In the genomic region with DNA sequence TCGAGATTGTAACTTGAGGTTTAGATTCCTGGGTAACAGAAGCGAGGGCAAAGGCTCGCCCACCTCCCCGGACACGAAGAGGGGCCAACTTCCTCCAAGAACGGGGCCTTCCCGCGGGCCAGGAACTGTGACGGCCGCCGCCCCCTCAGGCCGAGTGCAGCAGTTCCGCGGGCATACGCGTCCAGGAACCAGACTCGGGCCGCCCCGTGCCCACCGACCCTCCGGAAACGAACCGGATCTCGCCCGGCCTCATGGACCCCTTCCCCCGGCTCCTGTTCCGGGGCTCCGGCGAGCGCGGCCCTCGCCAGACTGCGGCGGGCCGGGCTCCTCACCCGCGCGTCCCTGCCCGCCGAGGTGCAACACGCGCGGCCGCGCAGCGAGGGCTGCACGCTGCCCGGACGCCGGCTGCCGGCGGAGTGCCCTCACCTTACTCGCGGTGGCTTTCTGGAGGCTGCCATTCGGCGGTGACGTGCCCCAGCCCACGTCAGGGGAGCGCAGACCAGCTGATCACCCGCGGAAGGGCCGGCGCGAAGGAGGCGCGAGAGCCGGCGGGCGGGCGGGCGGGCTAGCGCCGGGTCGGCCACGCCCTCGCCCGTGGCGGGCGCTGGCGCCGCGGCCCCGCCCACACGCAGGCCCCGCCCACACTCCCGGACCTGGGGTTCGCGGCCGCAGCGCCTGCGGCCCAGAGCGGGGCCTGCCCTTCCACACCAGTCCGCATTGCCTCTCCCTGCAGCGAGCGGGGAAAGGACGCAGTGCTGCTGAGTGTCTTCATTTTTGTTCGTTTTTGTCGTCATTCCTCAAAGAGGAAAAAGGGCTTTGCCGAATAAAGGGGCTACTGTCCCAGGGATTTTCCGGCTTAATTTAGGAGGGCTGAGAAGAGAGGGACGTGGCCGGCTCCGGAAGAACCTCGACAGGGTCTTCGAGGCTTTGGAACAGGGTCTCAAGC, we compare ENCODE assay signal across 8 cellular contexts. TPM values are rescaled to one million over a fixed set of nuclear protein-coding genes. Genes with fewer than 3 reads are reported as not detected.
DNase-seq lines count a peak whose midpoint lies in the region; ATAC-seq, FAIRE-seq and TF ChIP-seq lines count a peak whose summit lies in the region.

A gene (minus strand): TSS at position 536 of the 946 bp plus-strand sequence. CDS start 78 bp downstream, at position 458.

- FAIRE-seq in bronchial epithelial cell (lab: Jason Lieb, UNC), result no peak

- no peaks in the 10 kb centered on the region for H3K9me3 ChIP-seq in spleen

- peak; percentile 75 for DNase-seq in NK-92 treated with Interleukin-12 subunit alpha and Interleukin-12 subunit beta, amount 100 ng/mL, for 24 hours (lab: John Stamatoyannopoulos, UW)
- no peak for DNase-seq in NK-92 (lab: John Stamatoyannopoulos, UW; ENCODE audit: unreplicated experiment)
- DNase-seq in NCI-H2107 treated with DMSO at 0.1 percent for 48 hours (lab: John Stamatoyannopoulos, UW; ENCODE audit: unreplicated experiment), result peak; percentile 13
- DNase-seq in bronchial epithelial cell (ENCODE audit: low read depth), result peak; percentile 66
- peak; percentile 81 for DNase-seq in inferior parietal cortex (ENCODE audit: extremely low spot score)
- DNase-seq in spleen, result peak; percentile 97

- ATAC-seq in HG02981 (IDR thresholded peaks at IDR 0.05; ENCODE audit: unreplicated experiment), result peak; percentile 97

- H3K4me1 ChIP-seq in spleen, result peaks cover 16 to 51% (median 36%) of the 10 kb centered on the region in 6 donors

- WGBS in spleen, 5 donors, result 2 to 9% (median 3%) methylated on average over 21 to 105 of the region's 105 CpGs

- H3K27me3 ChIP-seq in bronchial epithelial cell (ENCODE audit: control insufficient read depth, insufficient read depth, low read length) (no peaks in the 10 kb centered on the region), spleen (replicated peaks in 1 of 7) (no peaks in the 10 kb centered on the region)

- TF ChIP-seq CTCF in WI38 (IDR thresholded peaks at IDR 0.05; ENCODE audit: low read depth, low read length) (no peak), bronchial epithelial cell (IDR thresholded peaks at IDR 0.05; ENCODE audit: insufficient read depth, low read length, severe bottlenecking) (no peak), spleen (IDR thresholded peaks at IDR 0.05 in 8 of 11, conservative IDR thresholded peaks at IDR 0.05 in 3 of 11) (peak in 1 of 11 experiments; percentile 14)

- no peaks in the 10 kb centered on the region for H3K36me3 ChIP-seq in bronchial epithelial cell (ENCODE audit: control insufficient read depth, insufficient read depth, low read length)
- no peaks in the 10 kb centered on the region for H3K36me3 ChIP-seq in spleen

- intact Hi-C loops in spleen (cut with DNase I; ENCODE audit: low total_unique reads), result no loop called here

- H3K4me3 ChIP-seq in WI38 (ENCODE audit: low read depth, low read length) (peak within 1 kb of the TSS; percentile 86), bronchial epithelial cell (ENCODE audit: low read depth, low read length) (peak within 1 kb of the TSS; percentile 93), spleen (peak within 1 kb of the TSS; percentile 67 to 96 (median 86))

- H3K27ac ChIP-seq in spleen, result peak within 1 kb of the TSS; percentile 90 to 98 (median 94)

- peak; percentile 9 to 71 (median 46) for TF ChIP-seq POLR2A in spleen (IDR thresholded peaks at IDR 0.05)

RNA-seq across cellular contexts. Expression of the gene that starts here (rescaled TPM):
- total RNA-seq in bronchial epithelial cell (76.6 and 112 TPM in 2 replicates), spleen (10 to 100 TPM; 51.0 to 97.1 (median 64.8) TPM)
- 10 to 100 TPM; 23.1 to 29.5 (median 26.2) TPM for polyA plus RNA-seq in spleen
